18 cellular contexts compared by ENCODE assay signal in the genomic region with DNA sequence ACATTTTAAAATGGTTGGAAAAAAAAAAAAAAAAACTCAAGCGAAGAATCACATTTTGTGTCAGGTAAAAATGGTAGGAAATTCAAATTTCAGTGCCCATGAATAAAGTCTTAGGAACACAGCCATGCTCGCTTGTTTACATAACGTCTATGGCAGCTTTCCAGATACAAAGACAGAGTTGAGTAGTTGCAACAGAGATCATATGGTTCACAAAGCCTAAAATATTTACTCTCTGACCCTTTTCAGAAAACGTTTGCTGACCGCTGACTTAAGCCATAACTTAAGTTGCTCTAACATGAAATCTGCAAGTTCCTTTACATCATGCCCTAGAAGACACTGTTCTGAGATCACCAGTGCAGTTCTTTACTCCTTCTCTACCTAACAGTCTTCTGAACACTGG.
DNase-seq lines count a peak whose midpoint lies in the region; ATAC-seq, FAIRE-seq and TF ChIP-seq lines count a peak whose summit lies in the region.
"Had no signal": no experiment of that assay in that cellular context is flagged by ENCODE, and none has a peak within 500 bp of the region (broad histone marks: within the 10 kb centered on the region; RNA-seq: fewer than 3 reads in every experiment).

No MANE protein-coding gene starts in this region.

- peak overlapping the region; percentile 34 for H2AFZ ChIP-seq in smooth muscle cell (ENCODE audit: low read depth)
- H2AFZ ChIP-seq: parathyroid adenoma had no signal

- H3K9me3 ChIP-seq in smooth muscle cell (replicated peaks; ENCODE audit: low read depth) (peaks cover 4% of the 10 kb centered on the region), right cardiac atrium (ENCODE audit: control insufficient read depth, low read length) (no peaks in the 10 kb centered on the region)

- TF ChIP-seq CTCF in cardiac fibroblast (IDR thresholded peaks at IDR 0.05; ENCODE audit: low read depth, low read length) (no peak), smooth muscle cell (IDR thresholded peaks at IDR 0.05; ENCODE audit: borderline replicate concordance, insufficient read depth, poor library complexity, severe bottlenecking) (no peak)

- peak overlapping the region; percentile 29 for H3K4me2 ChIP-seq in smooth muscle cell

- no peak for ATAC-seq in right cardiac atrium

- FAIRE-seq in islet of Langerhans (lab: Jason Lieb, UNC) = peak; percentile 27
- FAIRE-seq: astrocyte, kidney had no signal

- WGBS in smooth muscle cell (ENCODE audit: low lambda C conversion rate) = 44% methylated on average over 5 of the region's 5 CpGs
- 54% methylated on average over 5 of the region's 5 CpGs for WGBS in right cardiac atrium

- DNase-seq in NCI-H1092 treated with DMSO at 0.1 percent for 48 hours (lab: John Stamatoyannopoulos, UW) = peak; percentile 3
- DNase-seq in NCI-H1092 (lab: John Stamatoyannopoulos, UW) = no peak
- peak; percentile 73 to 83 for DNase-seq in cardiac fibroblast (ENCODE audit: low read depth in 2 of 2)
- DNase-seq in smooth muscle cell (lab: John Stamatoyannopoulos, UW; ENCODE audit: unreplicated experiment) = no peak
- DNase-seq in cerebellum (ENCODE audit: low spot score) = no peak
- DNase-seq in right cardiac atrium = no peak
- DNase-seq in SKM-1 treated with dmso at 0.1 percent for 144 hours (lab: John Stamatoyannopoulos, UW; ENCODE audit: unreplicated experiment) = no peak
- DNase-seq: activated effector memory CD4-positive, alpha-beta T cell treated with anti-CD3 and anti-CD28 coated beads, Interleukin-2, amount 50 U/mL, for 16 hours; CD4-positive, alpha-beta memory T cell; HCEC 1CT; heart left ventricle; kidney; NCI-H1417 treated with DMSO at 0.1 percent for 48 hours; NCI-H2227 treated with DMSO at 0.1 percent for 48 hours had no signal

- no peaks in the 10 kb centered on the region for H3K36me3 ChIP-seq in smooth muscle cell (ENCODE audit: low read depth)
- H3K36me3 ChIP-seq: heart left ventricle had no signal

- no peaks in the 10 kb centered on the region for H3F3A ChIP-seq in smooth muscle cell (ENCODE audit: low read depth)

- no peaks in the 10 kb centered on the region for H3K4me1 ChIP-seq in smooth muscle cell (ENCODE audit: low read depth)
- H3K4me1 ChIP-seq in right cardiac atrium (ENCODE audit: control insufficient read depth, insufficient read depth, low read length) = no peaks in the 10 kb centered on the region
- H3K4me1 ChIP-seq: parathyroid adenoma had no signal

- no peaks in the 10 kb centered on the region for H4K20me1 ChIP-seq in smooth muscle cell (ENCODE audit: low read depth)

- H3K9ac ChIP-seq in smooth muscle cell (ENCODE audit: low read depth) = no peak overlapping the region
- H3K9ac ChIP-seq: parathyroid adenoma had no signal

- intact Hi-C loops in right cardiac atrium (cut with DNase I) = loop anchor here in 1 of 4 donors (10.0 kb wide), 1 partner anchor 500 kb away; no protein-coding TSS in a partner anchor

- H3K27ac ChIP-seq in smooth muscle cell (ENCODE audit: low read depth) (peak overlapping the region; percentile 3), right cardiac atrium (ENCODE audit: low read length) (no peak overlapping the region)
- H3K27ac ChIP-seq: 22Rv1, parathyroid adenoma had no signal

- H3K27me3 ChIP-seq in smooth muscle cell (ENCODE audit: low read depth) (no peaks in the 10 kb centered on the region), right cardiac atrium (ENCODE audit: control insufficient read depth, insufficient read depth) (no peaks in the 10 kb centered on the region)
- H3K27me3 ChIP-seq: heart left ventricle had no signal

- no peaks in the 10 kb centered on the region for H3K79me2 ChIP-seq in smooth muscle cell (ENCODE audit: low read depth)
- H3K79me2 ChIP-seq: parathyroid adenoma had no signal

- H3K4me3 ChIP-seq in cardiac fibroblast (replicated peaks in 1 of 2; ENCODE audit: low read depth in 2 of 2, low read length in 2 of 2) (no peak overlapping the region), smooth muscle cell (no peak overlapping the region), right cardiac atrium (ENCODE audit: low read length) (no peak overlapping the region)
- H3K4me3 ChIP-seq: heart left ventricle had no signal

Comparison
In these comparisons a context has a peak if more than half of its experiments do, and no peak if none do; other contexts are left out.
1. DNase-seq: peak in NCI-H1092 treated with DMSO at 0.1 percent for 48 hours (single experiment) and cardiac fibroblast (2 of 2); none in NCI-H1092 (single experiment), smooth muscle cell (single experiment), cerebellum (single experiment), right cardiac atrium (0 of 3) and SKM-1 treated with dmso at 0.1 percent for 144 hours (single experiment).